ENCODE assay signal across 18 cellular contexts in the genomic region with DNA sequence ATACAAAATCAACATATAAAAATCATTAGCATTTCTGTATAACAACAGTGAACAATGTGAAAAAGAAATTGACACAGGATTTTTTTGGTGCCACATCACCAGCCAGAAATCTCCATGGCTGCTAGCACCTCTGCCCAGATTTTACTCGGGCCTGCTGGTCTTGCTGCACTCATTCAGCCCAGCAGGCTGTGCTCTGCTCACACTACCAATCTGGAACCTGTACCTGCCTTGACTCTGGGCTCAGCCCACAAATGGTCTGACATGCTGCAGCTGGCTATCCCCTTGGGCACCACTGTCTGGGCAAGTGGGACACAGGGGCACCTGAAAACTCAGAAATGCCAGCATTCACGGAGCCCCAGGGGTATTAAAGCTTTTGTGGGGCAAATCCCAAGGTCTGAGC.
DNase-seq lines count a peak whose midpoint lies in the region; ATAC-seq and TF ChIP-seq lines count a peak whose summit lies in the region.
"Had no signal": no experiment of that assay in that cellular context is flagged by ENCODE, and none has a peak within 500 bp of the region (broad histone marks: within the 10 kb centered on the region; RNA-seq: fewer than 3 reads in every experiment).

No MANE protein-coding gene starts in this region.

- H3K36me3 ChIP-seq in tibial nerve = no peaks in the 10 kb centered on the region
- H3K36me3 ChIP-seq: heart left ventricle, upper lobe of left lung had no signal

- 84 to 97% methylated on average over 2 of the region's 2 CpGs for WGBS in tibial nerve, 2 donors

- H3K27me3 Mint-ChIP-seq in glutamatergic neuron (ENCODE audit: unreplicated experiment) (no peaks in the 10 kb centered on the region), progenitor cell of endocrine pancreas (no peaks in the 10 kb centered on the region)
- H3K27me3 Mint-ChIP-seq: CD4-positive, alpha-beta T cell; stimulated activated naive CD8-positive, alpha-beta T cell treated with anti-CD3 and anti-CD28 coated beads, Interleukin-15, Interleukin-2, amounts not matched to agents 100 ng/mL and 50 ng/mL, for 24 hours had no signal

- H3K4me3 ChIP-seq in NB4 (ENCODE audit: low read depth, low read length) = no peak overlapping the region
- no peak overlapping the region for H3K4me3 ChIP-seq in tibial nerve
- H3K4me3 ChIP-seq: heart left ventricle, K562, upper lobe of left lung had no signal

- no peaks in the 10 kb centered on the region for H3K36me3 Mint-ChIP-seq in glutamatergic neuron (ENCODE audit: unreplicated experiment)
- no peaks in the 10 kb centered on the region for H3K36me3 Mint-ChIP-seq in progenitor cell of endocrine pancreas (ENCODE audit: insufficient read depth)

- H3K4me1 ChIP-seq in tibial nerve = no peaks in the 10 kb centered on the region
- H3K4me1 ChIP-seq: heart left ventricle, upper lobe of left lung had no signal

- peaks cover 0 to 18% (median 0%) of the 10 kb centered on the region in 4 donors for H3K9me3 ChIP-seq in tibial nerve

- no peak for ATAC-seq in HG03460 (IDR thresholded peaks at IDR 0.05; ENCODE audit: unreplicated experiment)
- ATAC-seq: heart left ventricle, K562, left colon had no signal

- H3K9me3 Mint-ChIP-seq in glutamatergic neuron (ENCODE audit: unreplicated experiment) = no peaks in the 10 kb centered on the region
- peaks cover 14% of the 10 kb centered on the region for H3K9me3 Mint-ChIP-seq in progenitor cell of endocrine pancreas (ENCODE audit: low read depth)

- TF ChIP-seq CTCF in NB4 (IDR thresholded peaks at IDR 0.05; ENCODE audit: low read depth, low read length) (no peak), glutamatergic neuron (IDR thresholded peaks at IDR 0.05; ENCODE audit: partially characterized antibody, unreplicated experiment) (no peak), progenitor cell of endocrine pancreas (IDR thresholded peaks at IDR 0.05; ENCODE audit: unreplicated experiment) (peak; percentile 49), tibial nerve (IDR thresholded peaks at IDR 0.05) (no peak)

- DNase-seq in NCI-H2171 treated with DMSO at 0.1 percent for 48 hours (lab: John Stamatoyannopoulos, UW) (peak; percentile 29), NCI-H2171 (lab: John Stamatoyannopoulos, UW) (no peak), NB4 (ENCODE audit: low read depth) (peak; percentile 3), glutamatergic neuron (peak; percentile 21), progenitor cell of endocrine pancreas (ENCODE audit: low spot score, unreplicated experiment) (no peak), DMS79 treated with DMSO at 0.1 percent for 48 hours (lab: John Stamatoyannopoulos, UW) (no peak), tibial nerve (ENCODE audit: low spot score in 2 of 2) (no peak)
- DNase-seq: CD4-positive, alpha-beta T cell; heart left ventricle; left colon; midbrain; NCI-H1105 treated with DMSO at 0.1 percent for 48 hours; SHP77 treated with DMSO at 0.1 percent for 48 hours; T-helper 1 cell; upper lobe of left lung had no signal

- TF ChIP-seq POLR2A in NB4 (IDR thresholded peaks at IDR 0.05; ENCODE audit: extremely low read depth, insufficient read length) (no peak), tibial nerve (IDR thresholded peaks at IDR 0.05) (no peak)

- H3K27ac Mint-ChIP-seq in glutamatergic neuron (ENCODE audit: unreplicated experiment) (no peak overlapping the region), progenitor cell of endocrine pancreas (no peak overlapping the region)
- H3K27ac Mint-ChIP-seq: CD4-positive, alpha-beta T cell; stimulated activated naive CD8-positive, alpha-beta T cell treated with anti-CD3 and anti-CD28 coated beads, Interleukin-15, Interleukin-2, amounts not matched to agents 100 ng/mL and 50 ng/mL, for 24 hours had no signal

- H3K27ac ChIP-seq in tibial nerve = no peak overlapping the region
- H3K27ac ChIP-seq: heart left ventricle, upper lobe of left lung had no signal

- H3K4me3 Mint-ChIP-seq in glutamatergic neuron (ENCODE audit: unreplicated experiment) = no peak overlapping the region
- no peak overlapping the region for H3K4me3 Mint-ChIP-seq in progenitor cell of endocrine pancreas (ENCODE audit: low read depth)
- H3K4me3 Mint-ChIP-seq: CD4-positive, alpha-beta T cell; stimulated activated naive CD8-positive, alpha-beta T cell treated with anti-CD3 and anti-CD28 coated beads, Interleukin-15, Interleukin-2, amounts not matched to agents 100 ng/mL and 50 ng/mL, for 24 hours had no signal

- no peaks in the 10 kb centered on the region for H3K27me3 ChIP-seq in tibial nerve
- H3K27me3 ChIP-seq: heart left ventricle, upper lobe of left lung had no signal

- H3K4me1 Mint-ChIP-seq in glutamatergic neuron (ENCODE audit: low read depth, unreplicated experiment) (no peaks in the 10 kb centered on the region), progenitor cell of endocrine pancreas (ENCODE audit: low read depth) (no peaks in the 10 kb centered on the region)

- no peak for TF ChIP-seq EP300 in tibial nerve (IDR thresholded peaks at IDR 0.05)

Comparison
In these comparisons a context has a peak if more than half of its experiments do, and no peak if none do; other contexts are left out.
1. DNase-seq: peak in NCI-H2171 treated with DMSO at 0.1 percent for 48 hours (single experiment), NB4 (single experiment) and glutamatergic neuron (single experiment); none in NCI-H2171 (single experiment), progenitor cell of endocrine pancreas (single experiment), DMS79 treated with DMSO at 0.1 percent for 48 hours (single experiment) and tibial nerve (0 of 2).